9 cellular contexts compared by ENCODE assay signal in genomic region chr9:108142504-108143201, GRCh38.
DNase-seq lines count a peak whose midpoint lies in the region; ATAC-seq and TF ChIP-seq lines count a peak whose summit lies in the region.
"Had no signal": no experiment of that assay in that cellular context is flagged by ENCODE, and none has a peak within 500 bp of the region (broad histone marks: within the 10 kb centered on the region; RNA-seq: fewer than 3 reads in every experiment).

No MANE protein-coding gene starts in this region.

- H3K9me3 ChIP-seq in gastroesophageal sphincter (no peaks in the 10 kb centered on the region), neutrophil (no peaks in the 10 kb centered on the region)

- POLR2A ChIA-PET in AG04449 (lab: Yijun Ruan, JAX) = no interaction called here

- DNase-seq in AG04449 (ENCODE audit: low read depth, low spot score) (peak; percentile 36), NCI-H2107 treated with DMSO at 0.1 percent for 48 hours (lab: John Stamatoyannopoulos, UW; ENCODE audit: unreplicated experiment) (no peak), 8988T (no peak), A172 (ENCODE audit: low spot score) (no peak)
- DNase-seq: CD4-positive, CD25-positive, alpha-beta regulatory T cell had no signal

- H3K27me3 ChIP-seq in gastroesophageal sphincter = no peaks in the 10 kb centered on the region
- no peaks in the 10 kb centered on the region for H3K27me3 ChIP-seq in neutrophil

- WGBS in gastroesophageal sphincter (ENCODE audit: low coverage in 1 of 2), 2 donors = 0 to 11% methylated on average over 5 to 9 of the region's 10 CpGs

- H3K27ac ChIP-seq in VCaP = peak overlapping the region; percentile 80
- H3K27ac ChIP-seq in gastroesophageal sphincter = peak overlapping the region; percentile 86 to 89 (median 88)
- peak overlapping the region; percentile 51 for H3K27ac ChIP-seq in neutrophil

- H3K4me1 ChIP-seq in gastroesophageal sphincter (peaks cover 15 to 24% (median 16%) of the 10 kb centered on the region in 3 donors), neutrophil (ENCODE audit: control insufficient read depth in 1 of 2, insufficient read depth in 1 of 2, low read depth in 1 of 2, low read length in 1 of 2) (peaks cover 18 to 19% of the 10 kb centered on the region in 2 experiments)

- TF ChIP-seq POLR2A in gastroesophageal sphincter (IDR thresholded peaks at IDR 0.05) (peak in 1 of 2 donors; percentile 8), GM18505 (IDR thresholded peaks at IDR 0.05; ENCODE audit: borderline replicate concordance, extremely low read depth, insufficient read depth, insufficient read length) (no peak)

- no peaks in the 10 kb centered on the region for H3K36me3 ChIP-seq in gastroesophageal sphincter
- H3K36me3 ChIP-seq in neutrophil = no peaks in the 10 kb centered on the region

- peak; percentile 46 for TF ChIP-seq EP300 in gastroesophageal sphincter (IDR thresholded peaks at IDR 0.05)

- H3K4me3 ChIP-seq in AG04449 (ENCODE audit: low read depth, low read length) = no peak overlapping the region
- H3K4me3 ChIP-seq in gastroesophageal sphincter = no peak overlapping the region
- H3K4me3 ChIP-seq in neutrophil (ENCODE audit: low read depth in 1 of 2, low read length in 1 of 2) = no peak overlapping the region

- CTCF ChIA-PET in AG04449 (lab: Yijun Ruan, JAX) = no interaction called here

- TF ChIP-seq CTCF in AG04449 (IDR thresholded peaks at IDR 0.05; ENCODE audit: insufficient read depth, low read length, missing control alignments) (no peak), VCaP (conservative IDR thresholded peaks at IDR 0.05) (peak; percentile 36; the same call in 1 of the 2 replicates), gastroesophageal sphincter (IDR thresholded peaks at IDR 0.05) (peak in 3 of 4 experiments; percentile 20 to 62 (median 60)), neutrophil (IDR thresholded peaks at IDR 0.05) (no peak)

- ATAC-seq in gastroesophageal sphincter (peak; percentile 99), GM18505 (IDR thresholded peaks at IDR 0.05; ENCODE audit: unreplicated experiment) (no peak)

Comparison
In these comparisons a context has a peak if more than half of its experiments do, and no peak if none do; other contexts are left out.
1. CTCF ChIP-seq: peak in VCaP (single experiment) and gastroesophageal sphincter (3 of 4); none in AG04449 (single experiment) and neutrophil (single experiment).
2. Peak in every context shown above with its lines, with median percentiles within 50 percentile points of each other: H3K27ac ChIP-seq.